ENCODE assay signal across 8 cellular contexts in the genomic region with DNA sequence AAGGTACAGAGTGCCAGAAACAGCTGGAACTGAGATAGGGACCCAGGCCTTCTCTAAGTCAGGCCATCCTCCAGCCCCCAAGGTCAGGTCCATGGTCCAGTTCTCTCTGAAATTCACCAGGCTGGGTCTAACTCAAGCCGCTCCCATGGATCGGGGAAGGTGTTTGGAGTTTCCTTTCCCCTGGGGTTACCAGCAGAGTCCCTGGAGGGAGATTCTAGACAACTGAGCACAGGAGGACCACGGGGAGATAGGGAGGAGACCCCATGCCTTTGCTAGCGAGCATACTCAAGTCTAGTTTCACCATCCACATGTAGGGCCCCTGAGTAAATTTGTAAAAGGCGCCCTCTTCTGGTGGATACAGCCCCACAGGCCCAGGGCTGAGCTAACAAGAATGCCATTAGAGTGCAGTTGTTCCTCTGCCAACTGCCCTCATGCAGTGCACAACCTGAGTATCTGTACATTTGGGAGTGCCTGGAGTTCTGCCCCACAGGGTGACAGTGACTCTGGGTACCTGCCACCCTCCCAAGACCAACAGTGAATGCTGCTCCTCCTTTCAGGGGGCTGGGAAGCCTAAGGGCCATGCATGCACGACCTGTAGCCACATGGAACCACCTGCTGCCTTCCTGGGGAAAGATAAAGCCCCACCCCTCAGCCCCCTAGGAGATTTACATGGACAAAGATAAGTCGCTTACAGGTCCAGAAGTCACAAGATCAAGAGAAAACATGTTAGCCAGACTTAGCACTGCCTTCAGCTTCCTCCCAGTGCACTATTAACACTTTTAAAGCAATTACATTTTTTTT.
DNase-seq lines count a peak whose midpoint lies in the region; ATAC-seq, FAIRE-seq and TF ChIP-seq lines count a peak whose summit lies in the region.

No MANE protein-coding gene starts in this region.

- TF ChIP-seq RAD21 in K562 (CRISPR knock-in tag; conservative IDR thresholded peaks at IDR 0.05 in 1 of 2, IDR thresholded peaks at IDR 0.05 in 1 of 2): peak; percentile 89 to 96

- in situ Hi-C loops in K562 (cut with MboI): loop anchor here (5.0 kb wide), 1 partner anchor 87 kb away; no protein-coding TSS in a partner anchor

- no peak overlapping the region for H3K4me3 ChIP-seq in GM12875 (ENCODE audit: low read depth, low read length)
- no peak overlapping the region for H3K4me3 ChIP-seq in K562

- ATAC-seq in T-helper 17 cell (peak; percentile 80), K562 (peak; percentile 98)

- H3K27ac ChIP-seq in KOPT-K1 (ENCODE audit: low read depth, low read length, poor library complexity, severe bottlenecking): peak overlapping the region; percentile 17
- peak overlapping the region; percentile 57 for H3K27ac ChIP-seq in K562 (ENCODE audit: extremely low read depth, low read depth, low read length)

- H3K36me3 ChIP-seq in KOPT-K1 (ENCODE audit: insufficient read depth, low read length): peaks cover 21% of the 10 kb centered on the region; the same call in 1 of the 2 replicates
- H3K36me3 ChIP-seq in K562 (ENCODE audit: control insufficient read depth, insufficient read depth, low read length): no peaks in the 10 kb centered on the region

- WGBS in K562 (ENCODE audit: insufficient coverage, low coverage, missing lambda C conversion rate): 31% methylated on average over 7 of the region's 7 CpGs

- H2AFZ ChIP-seq in K562 (ENCODE audit: low read depth, low read length): peak overlapping the region; percentile 82

- no peaks in the 10 kb centered on the region for H3K27me3 Mint-ChIP-seq in T-helper 17 cell

- no peaks in the 10 kb centered on the region for H3K36me3 Mint-ChIP-seq in T-helper 17 cell (ENCODE audit: low read depth)

- H3K4me1 ChIP-seq in K562 (replicated peaks in 1 of 2; ENCODE audit: control insufficient read depth in 2 of 2, insufficient read depth in 2 of 2, low read length in 2 of 2): peaks cover 19 to 53% of the 10 kb centered on the region in 2 experiments; a peak in 4 of 5 replicates

- BruUV-seq in K562 (replicated peaks; lab: Mats Ljungman, UMichigan): no TSS peak

- peak overlapping the region; percentile 45 for H3K27ac Mint-ChIP-seq in T-helper 17 cell

- H3K9me1 ChIP-seq in K562 (ENCODE audit: control insufficient read depth, insufficient read depth, low read length): no peaks in the 10 kb centered on the region

- intact Hi-C loops in K562 (cut with micrococcal nuclease): loop anchor here (1.0 to 2.0 kb wide), 5 partner anchors 31 to 116 kb away; no protein-coding TSS in a partner anchor

- peaks cover 11% of the 10 kb centered on the region; the same call in 2 of the 3 replicates for H3K79me2 ChIP-seq in K562 (ENCODE audit: control insufficient read depth, insufficient read depth, low read length)

- H3K9me3 ChIP-seq in KOPT-K1 (ENCODE audit: insufficient read depth, low read length, poor library complexity, severe bottlenecking) (no peaks in the 10 kb centered on the region), T-helper 17 cell (ENCODE audit: control insufficient read depth, low read length, poor library complexity, severe bottlenecking) (no peaks in the 10 kb centered on the region), K562 (replicated peaks; ENCODE audit: control insufficient read depth, insufficient read depth, low read depth, low read length) (no peaks in the 10 kb centered on the region)

- no peaks in the 10 kb centered on the region; the same call in 1 of the 2 replicates for H4K20me1 ChIP-seq in K562 (replicated peaks; ENCODE audit: control insufficient read depth, insufficient read depth, low read length)

- peak; percentile 81 for DNase-seq in AG08395 (ENCODE audit: low spot score)
- peak in 1 of 3 donors; percentile 32 for DNase-seq in T-helper 17 cell
- DNase-seq in K562 (ENCODE audit: extremely low read depth in 1 of 4, low spot score in 3 of 4): peak; percentile 82 to 93 (median 86)
- peak; percentile 88 for DNase-seq in inferior parietal cortex (ENCODE audit: extremely low spot score)
- peak; percentile 38 to 48 for DNase-seq in stimulated activated CD4-positive, alpha-beta T cell treated with anti-CD3 and anti-CD28 coated beads, Interleukin-15, amount 100 ng/mL, for 48 hours (ENCODE audit: low read depth in 2 of 2)
- DNase-seq in NCI-H1048 (lab: John Stamatoyannopoulos, UW): no peak

- H3K27me3 ChIP-seq in K562 (ENCODE audit: control insufficient read depth in 2 of 2, insufficient read depth in 2 of 2, low read length in 2 of 2): no peaks in the 10 kb centered on the region

- peak; percentile 89 for FAIRE-seq in K562 (lab: Jason Lieb, UNC)

- peak; percentile 71 for TF ChIP-seq CTCF in GM12875 (IDR thresholded peaks at IDR 0.05; ENCODE audit: borderline replicate concordance, insufficient read depth, low read depth, low read length)
- peak; percentile 93 to 98 (median 95) for TF ChIP-seq CTCF in K562 (IDR thresholded peaks at IDR 0.05 in 2 of 3, conservative IDR thresholded peaks at IDR 0.05 in 1 of 3; ENCODE audit: insufficient read depth in 2 of 3, low read depth in 1 of 3, low read length in 3 of 3)

- H3K4me2 ChIP-seq in K562 (ENCODE audit: insufficient read depth, low read length): peak overlapping the region; percentile 71

- POLR2A ChIA-PET in K562 (lab: Yijun Ruan, JAX): interaction anchor here (0.7 to 2.3 kb wide), 7 partner anchors 9 to 239 kb away, joined by 3 to 9 read pairs (median 6); no protein-coding TSS in a partner anchor

- TF ChIP-seq EP300 in K562 (IDR thresholded peaks at IDR 0.05; ENCODE audit: low read length): peak; percentile 20; the same call in 1 of the 2 replicates

- peak overlapping the region; percentile 39 to 48; a peak in 2 of 4 replicates for H3K9ac ChIP-seq in K562 (ENCODE audit: insufficient read depth in 1 of 2, low read depth in 2 of 2, low read length in 2 of 2)

- H3K4me3 Mint-ChIP-seq in T-helper 17 cell: peak overlapping the region; percentile 67

- peaks cover 38% of the 10 kb centered on the region for H3K4me1 Mint-ChIP-seq in T-helper 17 cell

- no peak for TF ChIP-seq POLR2A in K562 (conservative IDR thresholded peaks at IDR 0.05)

- CTCF ChIA-PET in K562 (lab: Yijun Ruan, JAX; ENCODE audit: low intra/inter-chr PET ratio): interaction anchor here (0.6 to 1.4 kb wide), 4 partner anchors 11 to 88 kb away, joined by 3 to 7 read pairs (median 4); no protein-coding TSS in a partner anchor

TF ChIP-seq in K562, 482 proteins besides CTCF, POLR2A, EP300 and RAD21 (continues in another document):
- no peak for TF ChIP-seq HEY1 (CRISPR knock-in tag; IDR thresholded peaks at IDR 0.05; ENCODE audit: borderline replicate concordance)
- TF ChIP-seq EHMT2 (IDR thresholded peaks at IDR 0.05): no peak
- no peak for TF ChIP-seq MCM7 (IDR thresholded peaks at IDR 0.05)
- TF ChIP-seq ZNF347 (CRISPR knock-in tag; IDR thresholded peaks at IDR 0.05; ENCODE audit: low read depth): no peak
- TF ChIP-seq, protein P1, sequence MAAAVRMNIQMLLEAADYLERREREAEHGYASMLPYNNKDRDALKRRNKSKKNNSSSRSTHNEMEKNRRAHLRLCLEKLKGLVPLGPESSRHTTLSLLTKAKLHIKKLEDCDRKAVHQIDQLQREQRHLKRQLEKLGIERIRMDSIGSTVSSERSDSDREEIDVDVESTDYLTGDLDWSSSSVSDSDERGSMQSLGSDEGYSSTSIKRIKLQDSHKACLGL (CRISPR knock-in tag; IDR thresholded peaks at IDR 0.05; ENCODE audit: borderline replicate concordance, poor library complexity, severe bottlenecking): no peak
- 0 out of 2 replicates have a peak, but pooled peaks have one; percentile 43 for TF ChIP-seq ZNF175 (CRISPR knock-in tag; IDR thresholded peaks at IDR 0.05; ENCODE audit: low read depth)
- TF ChIP-seq PTBP1 (IDR thresholded peaks at IDR 0.05; ENCODE audit: low read depth, low read length): no peak
- TF ChIP-seq, protein P2, sequence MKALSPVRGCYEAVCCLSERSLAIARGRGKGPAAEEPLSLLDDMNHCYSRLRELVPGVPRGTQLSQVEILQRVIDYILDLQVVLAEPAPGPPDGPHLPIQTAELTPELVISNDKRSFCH (CRISPR knock-in tag; IDR thresholded peaks at IDR 0.05): no peak
- TF ChIP-seq, protein P2 (tag; IDR thresholded peaks at IDR 0.05): peak; percentile 50; the same call in 1 of the 2 replicates
- no peak for TF ChIP-seq ZBTB1 (CRISPR knock-in tag; IDR thresholded peaks at IDR 0.05; ENCODE audit: borderline replicate concordance, low read depth)
- peak; percentile 28; the same call in 1 of the 2 replicates for TF ChIP-seq E2F3 (CRISPR knock-in tag; IDR thresholded peaks at IDR 0.05)
- TF ChIP-seq, protein P3, sequence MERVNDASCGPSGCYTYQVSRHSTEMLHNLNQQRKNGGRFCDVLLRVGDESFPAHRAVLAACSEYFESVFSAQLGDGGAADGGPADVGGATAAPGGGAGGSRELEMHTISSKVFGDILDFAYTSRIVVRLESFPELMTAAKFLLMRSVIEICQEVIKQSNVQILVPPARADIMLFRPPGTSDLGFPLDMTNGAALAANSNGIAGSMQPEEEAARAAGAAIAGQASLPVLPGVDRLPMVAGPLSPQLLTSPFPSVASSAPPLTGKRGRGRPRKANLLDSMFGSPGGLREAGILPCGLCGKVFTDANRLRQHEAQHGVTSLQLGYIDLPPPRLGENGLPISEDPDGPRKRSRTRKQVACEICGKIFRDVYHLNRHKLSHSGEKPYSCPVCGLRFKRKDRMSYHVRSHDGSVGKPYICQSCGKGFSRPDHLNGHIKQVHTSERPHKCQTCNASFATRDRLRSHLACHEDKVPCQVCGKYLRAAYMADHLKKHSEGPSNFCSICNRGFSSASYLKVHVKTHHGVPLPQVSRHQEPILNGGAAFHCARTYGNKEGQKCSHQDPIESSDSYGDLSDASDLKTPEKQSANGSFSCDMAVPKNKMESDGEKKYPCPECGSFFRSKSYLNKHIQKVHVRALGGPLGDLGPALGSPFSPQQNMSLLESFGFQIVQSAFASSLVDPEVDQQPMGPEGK (CRISPR knock-in tag; IDR thresholded peaks at IDR 0.05; ENCODE audit: borderline replicate concordance): no peak
- 0 out of 2 replicates have a peak, but pooled peaks have one; percentile 8 for TF ChIP-seq MAFK (IDR thresholded peaks at IDR 0.05; ENCODE audit: low read length)
- no peak for TF ChIP-seq NELFE (IDR thresholded peaks at IDR 0.05; ENCODE audit: insufficient read depth, insufficient read length)
- TF ChIP-seq POLR2AphosphoS5 (IDR thresholded peaks at IDR 0.05; ENCODE audit: control insufficient read depth, insufficient read depth, low read depth, low read length): no peak
- no peak for TF ChIP-seq POLR3G (IDR thresholded peaks at IDR 0.05; ENCODE audit: extremely low read depth, insufficient read length, insufficient replicate concordance)
- peak; percentile 88 for TF ChIP-seq HDAC2 (IDR thresholded peaks at IDR 0.05)
- no peak for TF ChIP-seq SLC30A9 (CRISPR knock-in tag; IDR thresholded peaks at IDR 0.05)
